ENCODE assay signal across 8 cellular contexts in genomic region chr4:123856689-123857545, GRCh38.
DNase-seq lines count a peak whose midpoint lies in the region; TF ChIP-seq lines count a peak whose summit lies in the region.

No MANE protein-coding gene starts in this region.

- no peaks in the 10 kb centered on the region for H3K36me3 ChIP-seq in muscle layer of colon (ENCODE audit: insufficient read depth, low read length)

- peak; percentile 24 for TF ChIP-seq CTCF in epithelial cell of proximal tubule (conservative IDR thresholded peaks at IDR 0.05; ENCODE audit: low read depth, low read length)

- H3K4me3 ChIP-seq in epithelial cell of proximal tubule (ENCODE audit: low read depth, low read length) (no peak overlapping the region), muscle layer of colon (ENCODE audit: low read depth in 1 of 2, low read length in 2 of 2) (no peak overlapping the region)

- no peak overlapping the region for H3K9ac ChIP-seq in muscle layer of colon (ENCODE audit: low read length)

- DNase-seq in Ammon's horn (ENCODE audit: low spot score): peak; percentile 18
- DNase-seq in NCI-H69 (lab: John Stamatoyannopoulos, UW): peak; percentile 27
- DNase-seq in epithelial cell of proximal tubule (ENCODE audit: low read depth): no peak
- DNase-seq in NOMO-1 treated with DMSO at 0.1 percent for 48 hours (lab: John Stamatoyannopoulos, UW; ENCODE audit: unreplicated experiment): no peak
- DNase-seq in NCI-H187 (lab: John Stamatoyannopoulos, UW): no peak
- no peak for DNase-seq in posterior vena cava (ENCODE audit: low spot score)
- no peak for DNase-seq in HK-2 (ENCODE audit: unreplicated experiment)

- H3K27me3 ChIP-seq in muscle layer of colon (ENCODE audit: control insufficient read depth in 1 of 2, insufficient read depth in 2 of 2, low read length in 2 of 2): no peaks in the 10 kb centered on the region

- H3K9me3 ChIP-seq in muscle layer of colon (ENCODE audit: low read length): no peaks in the 10 kb centered on the region

- H3K27ac ChIP-seq in muscle layer of colon (ENCODE audit: low read depth, low read length): peak overlapping the region; percentile 12

- H3K4me1 ChIP-seq in muscle layer of colon (ENCODE audit: insufficient read depth, low read length): peaks cover 6% of the 10 kb centered on the region

- intact Hi-C loops in posterior vena cava (cut with DNase I): no loop called here

Comparison
In these comparisons a context has a peak if more than half of its experiments do, and no peak if none do; other contexts are left out.
1. DNase-seq: peak in Ammon's horn (single experiment) and NCI-H69 (single experiment); none in epithelial cell of proximal tubule (single experiment), NOMO-1 treated with DMSO at 0.1 percent for 48 hours (single experiment), NCI-H187 (0 of 2), posterior vena cava (single experiment) and HK-2 (single experiment).